Comparison of ENCODE assay signal across 28 cellular contexts in the genomic region with DNA sequence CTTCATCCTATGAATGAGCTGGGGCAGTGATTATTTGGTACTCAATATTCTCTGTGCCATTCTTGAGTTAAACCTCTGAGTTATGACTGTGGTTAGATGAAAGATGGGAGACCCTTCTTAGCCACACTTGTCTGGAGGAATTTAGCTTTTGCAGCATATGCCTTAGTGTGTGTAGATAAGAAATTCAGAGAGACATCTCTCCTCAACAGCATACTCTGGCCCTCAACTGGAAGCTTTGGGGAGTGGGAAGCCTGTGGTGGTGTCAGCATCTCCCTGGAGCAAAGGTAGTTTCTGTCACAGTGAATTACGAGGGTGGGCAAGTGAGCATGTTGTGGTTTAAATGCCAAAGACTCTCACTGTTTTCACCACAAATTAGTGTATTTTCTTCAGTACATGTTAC. TPM values are rescaled to one million over a fixed set of nuclear protein-coding genes. Genes with fewer than 3 reads are reported as not detected.
"Had no signal": no experiment of that assay in that cellular context is flagged by ENCODE, and none has a peak within 500 bp of the region (broad histone marks: within the 10 kb centered on the region; RNA-seq: fewer than 3 reads in every experiment).

No MANE protein-coding gene starts in this region.

- H3K4me1 ChIP-seq: stomach, suprapubic skin, testis, thyroid gland, tibial artery, tibial nerve, transverse colon, upper lobe of left lung, upper lobe of right lung, uterus, vagina had no signal

- DNase-seq: stimulated activated CD4-positive, alpha-beta T cell treated with anti-CD3 and anti-CD28 coated beads, Interleukin-2, amount 100 ng/mL, for 48 hours; stimulated activated CD4-positive, alpha-beta T cell treated with anti-CD3 and anti-CD28 coated beads, Interleukin-4, amount 100 ng/mL, for 1 hour; stimulated activated CD4-positive, alpha-beta T cell treated with anti-CD3 and anti-CD28 coated beads, Interleukin-4, amount 100 ng/mL, for 24 hours; stimulated activated CD4-positive, alpha-beta T cell treated with anti-CD3 and anti-CD28 coated beads, Interleukin-4, amount 100 ng/mL, for 4 hours; stimulated activated CD8-positive, alpha-beta memory T cell treated with anti-CD3 and anti-CD28 coated beads, Interleukin-4, amount 100 ng/mL, for 48 hours; stimulated activated naive B cell treated with anti-CD40 and anti-IgM and Interleukin-4, amounts not matched to agents 10 μg/mL and 1 μg/mL and 100 μg/mL, for 72 hours; stimulated activated naive CD4-positive, alpha-beta T cell; stimulated activated naive CD4-positive, alpha-beta T cell treated with Interleukin-2 at 50 U/mL for 16 hours; stimulated activated naive CD8-positive, alpha-beta T cell treated with anti-CD3 and anti-CD28 coated beads, Interleukin-15, amount 100 ng/mL, for 72 hours; stimulated activated naive CD8-positive, alpha-beta T cell treated with anti-CD3 and anti-CD28 coated beads, Interleukin-15, Interleukin-2, amounts not matched to agents 100 U/mL and 50 U/mL, for 24 hours; stomach; substantia nigra; testis; thyroid gland; tibial artery; transverse colon; trophoblast cell; upper lobe of left lung; upper lobe of right lung; uterus had no signal

- FAIRE-seq: urothelium cell line had no signal

- H3K36me3 ChIP-seq: stomach, suprapubic skin, thoracic aorta, thyroid gland, tibial artery, tibial nerve, transverse colon, upper lobe of left lung, upper lobe of right lung, uterus, vagina had no signal

- H3K27me3 ChIP-seq: stomach, suprapubic skin, testis, thyroid gland, tibial artery, tibial nerve, transverse colon, upper lobe of left lung, upper lobe of right lung, uterus, vagina had no signal

- H3K4me3 ChIP-seq: stomach, suprapubic skin, testis, thoracic aorta, thyroid gland, tibial artery, tibial nerve, transverse colon, upper lobe of left lung, upper lobe of right lung, uterus, vagina had no signal

- H3K9me3 ChIP-seq: stomach, suprapubic skin, testis, thoracic aorta, thyroid gland, tibial artery, tibial nerve, transverse colon, upper lobe of left lung, upper lobe of right lung, uterus, vagina had no signal

- H3K27ac ChIP-seq: stomach, suprapubic skin, testis, thoracic aorta, thyroid gland, tibial artery, tibial nerve, transverse colon, upper lobe of left lung, upper lobe of right lung, uterus, vagina had no signal

RNA-seq across cellular contexts. Expression of gene UGT2A3, which starts 58.7 kb away (rescaled TPM):
- total RNA-seq: subcutaneous adipose tissue, temporal lobe, testis, thoracic aorta, thyroid gland, tibial nerve, upper lobe of right lung, uterus, vagina had no signal
- polyA plus RNA-seq: urinary bladder had no signal
